In genomic region chr5:34684980-34685352, GRCh38 we compare ENCODE assay signal across 1 cellular context.
TF ChIP-seq lines count a peak whose summit lies in the region.

No MANE protein-coding gene starts in this region.

TF ChIP-seq in HCT116, 20 proteins besides CTCF, POLR2A, EP300 and RAD21 (continued from another document):
- no peak for TF ChIP-seq REST (IDR thresholded peaks at IDR 0.05; ENCODE audit: low read depth)
- TF ChIP-seq ATF3 (IDR thresholded peaks at IDR 0.05), result no peak
- no peak for TF ChIP-seq TCF7L2 (IDR thresholded peaks at IDR 0.05; ENCODE audit: borderline replicate concordance, extremely low read depth, insufficient read depth, insufficient read length)
